7 cellular contexts compared by ENCODE assay signal in genomic region chr15:38130739-38131498, GRCh38.
DNase-seq lines count a peak whose midpoint lies in the region; ATAC-seq and TF ChIP-seq lines count a peak whose summit lies in the region.

No MANE protein-coding gene starts in this region.

- no peaks in the 10 kb centered on the region for H3K79me2 ChIP-seq in KMS-11 (ENCODE audit: insufficient read depth, low read depth)

- peak overlapping the region; percentile 70 for H3K4me2 ChIP-seq in KMS-11

- peak overlapping the region; percentile 38; the same call in 1 of the 2 replicates for H2AFZ ChIP-seq in KMS-11 (ENCODE audit: low read depth)

- peak; percentile 49 for ATAC-seq in GM19467 (IDR thresholded peaks at IDR 0.05; ENCODE audit: unreplicated experiment)

- H4K20me1 ChIP-seq in KMS-11 (ENCODE audit: insufficient read depth) = no peaks in the 10 kb centered on the region

- H3K36me3 ChIP-seq in KMS-11 (ENCODE audit: insufficient read depth) (no peaks in the 10 kb centered on the region), kidney epithelial cell (ENCODE audit: control insufficient read depth, insufficient read depth, low read length) (no peaks in the 10 kb centered on the region), stomach smooth muscle (ENCODE audit: control insufficient read depth in 2 of 2, insufficient read depth in 2 of 2, low read length in 2 of 2) (no peaks in the 10 kb centered on the region)

- H3K9me3 ChIP-seq in stomach smooth muscle (ENCODE audit: control insufficient read depth in 2 of 2, low read length in 2 of 2) = no peaks in the 10 kb centered on the region

- H3K27me3 ChIP-seq in KMS-11 (ENCODE audit: insufficient read depth, low read depth) (no peaks in the 10 kb centered on the region), kidney epithelial cell (ENCODE audit: control insufficient read depth, insufficient read depth, low read length) (no peaks in the 10 kb centered on the region), stomach smooth muscle (ENCODE audit: control insufficient read depth in 1 of 2, insufficient read depth in 2 of 2, low read length in 2 of 2) (no peaks in the 10 kb centered on the region)

- H3K4me3 ChIP-seq in KMS-11 (IDR thresholded peaks at IDR 0.05; ENCODE audit: insufficient read depth, low read depth, low read length) (no peak overlapping the region), kidney epithelial cell (ENCODE audit: low read depth, low read length) (no peak overlapping the region), stomach smooth muscle (ENCODE audit: low read length in 2 of 2) (no peak overlapping the region)

- peak; percentile 84 for DNase-seq in astrocyte of the hippocampus (ENCODE audit: low read depth, low spot score)
- peak; percentile 69 for DNase-seq in kidney epithelial cell (ENCODE audit: low read depth)
- no peak for DNase-seq in superior temporal gyrus (ENCODE audit: extremely low spot score)
- DNase-seq in NCI-H446 treated with DMSO at 0.1 percent for 48 hours (lab: John Stamatoyannopoulos, UW) = no peak

- H3K4me1 ChIP-seq in KMS-11 (ENCODE audit: low read depth, poor library complexity, severe bottlenecking) (peaks cover 53% of the 10 kb centered on the region), stomach smooth muscle (ENCODE audit: control insufficient read depth, insufficient read depth, low read length) (no peaks in the 10 kb centered on the region)

- no peak for TF ChIP-seq CTCF in KMS-11 (conservative IDR thresholded peaks at IDR 0.05; ENCODE audit: low read depth, low read length)
- TF ChIP-seq CTCF in kidney epithelial cell (IDR thresholded peaks at IDR 0.05; ENCODE audit: insufficient read depth, low read length, poor library complexity, severe bottlenecking) = no peak

- H3K9ac ChIP-seq in KMS-11 = peak overlapping the region; percentile 54; the same call in 1 of the 2 replicates
- H3K9ac ChIP-seq in stomach smooth muscle (ENCODE audit: low read length in 2 of 2) = peak overlapping the region in 1 of 2 donors; percentile 67

- H3K27ac ChIP-seq in KMS-11 = peak overlapping the region; percentile 75
- H3K27ac ChIP-seq in stomach smooth muscle (ENCODE audit: low read length) = peak overlapping the region; percentile 72

Comparison
In these comparisons a context has a peak if more than half of its experiments do, and no peak if none do; other contexts are left out.
1. DNase-seq: peak in astrocyte of the hippocampus (single experiment) and kidney epithelial cell (single experiment); none in superior temporal gyrus (single experiment) and NCI-H446 treated with DMSO at 0.1 percent for 48 hours (single experiment).